ENCODE assay signal across 19 cellular contexts in the genomic region with DNA sequence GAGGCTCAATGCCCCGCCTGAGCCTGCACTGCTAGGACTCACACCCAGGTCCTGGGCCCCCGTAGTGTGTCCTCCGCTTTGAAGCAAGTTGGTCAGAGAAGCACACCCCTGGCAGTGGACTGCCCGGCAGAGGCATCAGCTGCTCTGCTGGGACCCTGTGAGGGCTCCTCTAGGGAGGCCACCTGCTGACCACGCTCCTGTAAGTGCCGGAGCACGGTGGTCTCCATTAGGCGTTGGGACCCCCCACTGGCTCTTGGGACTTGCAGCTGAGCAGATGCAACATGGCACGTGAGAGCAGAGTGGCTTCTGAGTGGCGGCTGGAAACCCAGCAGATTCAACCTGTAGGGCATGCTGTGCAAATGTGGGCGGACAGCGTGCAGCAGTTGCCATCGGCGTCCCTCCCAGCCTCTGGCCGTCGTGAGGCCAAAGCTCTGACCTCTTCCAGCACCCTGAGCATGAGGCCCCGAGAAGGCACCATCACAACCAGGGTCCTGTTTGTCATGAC. TPM values are rescaled to one million over a fixed set of nuclear protein-coding genes. Genes with fewer than 3 reads are reported as not detected.
DNase-seq lines count a peak whose midpoint lies in the region; ATAC-seq, FAIRE-seq and TF ChIP-seq lines count a peak whose summit lies in the region.
"Had no signal": no experiment of that assay in that cellular context is flagged by ENCODE, and none has a peak within 500 bp of the region (broad histone marks: within the 10 kb centered on the region; RNA-seq: fewer than 3 reads in every experiment).

No MANE protein-coding gene starts in this region.

- H4K8ac ChIP-seq in H1 (ENCODE audit: extremely low read depth, insufficient read depth, low read length), result no peak overlapping the region
- no peak overlapping the region for H4K8ac ChIP-seq in mesendoderm (ENCODE audit: low read depth, low read length)

- ATAC-seq in gastroesophageal sphincter, result no peak
- ATAC-seq: HCT116 had no signal

- no peak for TF ChIP-seq EP300 in H1 (IDR thresholded peaks at IDR 0.05; ENCODE audit: borderline replicate concordance in 1 of 2, low read depth in 2 of 2, low read length in 2 of 2)
- TF ChIP-seq EP300 in gastroesophageal sphincter (IDR thresholded peaks at IDR 0.05), result no peak

- H3K27me3 ChIP-seq in H1 (replicated peaks in 1 of 4; ENCODE audit: control insufficient read depth in 3 of 4, extremely low read depth in 1 of 4, insufficient read depth in 3 of 4, low read length in 3 of 4) (peaks cover 10 to 42% (median 30%) of the 10 kb centered on the region in 4 experiments), osteoblast (ENCODE audit: insufficient read depth, low read length) (peaks cover 40% of the 10 kb centered on the region), gastroesophageal sphincter (peaks cover 74% of the 10 kb centered on the region), mesendoderm (ENCODE audit: insufficient read depth, low read length, poor library complexity) (peaks cover 9% of the 10 kb centered on the region)

- H2BK5ac ChIP-seq in H1 (ENCODE audit: low read depth, low read length) (no peak overlapping the region), mesendoderm (ENCODE audit: low read length) (no peak overlapping the region)

- H3K36me3 ChIP-seq in H1 (ENCODE audit: control insufficient read depth in 2 of 4, insufficient read depth in 4 of 4, low read length in 3 of 4) (no peaks in the 10 kb centered on the region), osteoblast (ENCODE audit: insufficient read depth, low read length) (no peaks in the 10 kb centered on the region), gastroesophageal sphincter (no peaks in the 10 kb centered on the region), mesendoderm (ENCODE audit: control insufficient read depth, insufficient read depth, low read length) (no peaks in the 10 kb centered on the region)

- POLR2A ChIA-PET in H1 (lab: Charles Lee; ENCODE audit: partially characterized antibody), result interaction anchor here (1.4 kb wide), 1 partner anchor 12 kb away, joined by 3 read pairs; no protein-coding TSS in a partner anchor

- H2BK12ac ChIP-seq in H1 (ENCODE audit: low read depth, low read length), result no peak overlapping the region; the same call in 1 of the 2 replicates

- no peak overlapping the region for H4K91ac ChIP-seq in H1 (replicated peaks; ENCODE audit: insufficient read length, low read length)

- no peak overlapping the region for H2BK20ac ChIP-seq in H1 (ENCODE audit: low read length)

- H2AK5ac ChIP-seq in H1 (ENCODE audit: low read depth, low read length), result peak overlapping the region; percentile 24; the same call in 1 of the 2 replicates
- no peak overlapping the region for H2AK5ac ChIP-seq in mesendoderm (ENCODE audit: low read length)

- H3K23ac ChIP-seq in H1 (ENCODE audit: insufficient read length), result no peak overlapping the region
- no peak overlapping the region for H3K23ac ChIP-seq in mesendoderm (ENCODE audit: low read length)

- peaks cover 0 to 4% (median 1%) of the 10 kb centered on the region in 4 experiments; a peak in 6 of 7 replicates for H3K4me1 ChIP-seq in H1 (replicated peaks in 1 of 4; ENCODE audit: control insufficient read depth in 3 of 4, insufficient read depth in 4 of 4, low read length in 3 of 4)
- H3K4me1 ChIP-seq in osteoblast (ENCODE audit: insufficient read depth, low read length), result no peaks in the 10 kb centered on the region
- H3K4me1 ChIP-seq in gastroesophageal sphincter, result peaks cover 0 to 25% (median 10%) of the 10 kb centered on the region in 3 donors
- H3K4me1 ChIP-seq in mesendoderm (ENCODE audit: control insufficient read depth, low read depth, low read length), result no peaks in the 10 kb centered on the region

- H3K4me3 Mint-ChIP-seq in CD14-positive monocyte, result no peak overlapping the region

- H4K5ac ChIP-seq in H1 (ENCODE audit: insufficient read length, low read depth, low read length) (no peak overlapping the region), mesendoderm (ENCODE audit: low read length) (no peak overlapping the region)

- H3K79me1 ChIP-seq in H1 (ENCODE audit: low read depth, low read length) (peaks cover 2% of the 10 kb centered on the region; the same call in 1 of the 2 replicates), mesendoderm (ENCODE audit: low read length) (no peaks in the 10 kb centered on the region)

- no peak for FAIRE-seq in H1 (lab: Jason Lieb, UNC)
- FAIRE-seq: G401.6 had no signal

- peak overlapping the region in 1 of 7 donors; percentile 37 for H3K27ac Mint-ChIP-seq in CD14-positive monocyte

- no peak overlapping the region for H3K14ac ChIP-seq in H1 (ENCODE audit: insufficient read length)

- TF ChIP-seq POLR2A in H1 (IDR thresholded peaks at IDR 0.05; ENCODE audit: control extremely low read depth in 1 of 2, low read depth in 2 of 2, low read length in 2 of 2) (no peak), gastroesophageal sphincter (IDR thresholded peaks at IDR 0.05) (no peak)

- TF ChIP-seq CTCF in CD14-positive monocyte (IDR thresholded peaks at IDR 0.05) (no peak), H1 (IDR thresholded peaks at IDR 0.05; ENCODE audit: control extremely low read depth in 1 of 3, insufficient read depth in 1 of 3, low read depth in 1 of 3, low read length in 3 of 3) (no peak), osteoblast (IDR thresholded peaks at IDR 0.05; ENCODE audit: extremely low read depth, low read depth, low read length) (no peak), gastroesophageal sphincter (IDR thresholded peaks at IDR 0.05) (no peak)

- H3K23me2 ChIP-seq in H1 (ENCODE audit: low read depth, low read length), result peaks cover 15% of the 10 kb centered on the region

- no peak overlapping the region for H3K4me3 ChIP-seq in H1 (ENCODE audit: extremely low read depth in 1 of 4, insufficient read depth in 2 of 4, low read depth in 3 of 4, low read length in 4 of 4)
- no peak overlapping the region for H3K4me3 ChIP-seq in osteoblast (ENCODE audit: insufficient read depth, low read length)
- no peak overlapping the region for H3K4me3 ChIP-seq in gastroesophageal sphincter
- no peak overlapping the region for H3K4me3 ChIP-seq in mesendoderm (ENCODE audit: low read length)

- H3K27me3 Mint-ChIP-seq in CD14-positive monocyte (ENCODE audit: low read depth in 3 of 3), result peaks cover 32 to 54% (median 39%) of the 10 kb centered on the region in 3 donors

- no peak overlapping the region for H3K27ac ChIP-seq in H1 (ENCODE audit: low read depth, low read length)
- H3K27ac ChIP-seq in osteoblast (ENCODE audit: low read depth, low read length), result no peak overlapping the region
- no peak overlapping the region for H3K27ac ChIP-seq in gastroesophageal sphincter
- no peak overlapping the region for H3K27ac ChIP-seq in mesendoderm (ENCODE audit: low read depth, low read length)
- H3K27ac ChIP-seq: C4-2B had no signal

- CTCF ChIA-PET in H1 (lab: Charles Lee; ENCODE audit: partially characterized antibody), result interaction anchor here (1.0 to 12.0 kb wide), 10 partner anchors 9 to 92 kb away, joined by 3 to 99 read pairs (median 6); no protein-coding TSS in a partner anchor

- H2BK15ac ChIP-seq in H1 (ENCODE audit: low read length) (no peak overlapping the region; the same call in 1 of the 2 replicates), mesendoderm (replicated peaks; ENCODE audit: low read depth) (no peak overlapping the region)

- no peaks in the 10 kb centered on the region for H3K79me2 ChIP-seq in H1 (ENCODE audit: control insufficient read depth in 1 of 2, insufficient read depth in 2 of 2, low read length in 2 of 2)
- H3K79me2 ChIP-seq in osteoblast (ENCODE audit: insufficient read depth, low read length), result no peaks in the 10 kb centered on the region
- H3K79me2 ChIP-seq in mesendoderm (ENCODE audit: control insufficient read depth, insufficient read depth, low read length), result no peaks in the 10 kb centered on the region

- WGBS in H1 (ENCODE audit: extremely low coverage in 1 of 2, insufficient coverage in 1 of 2, insufficient read length in 1 of 2, insufficient replicate concordance in 2 of 2, low coverage in 1 of 2, low lambda C conversion rate in 2 of 2, missing lambda C conversion rate in 1 of 2), 2 experiments, result 85% methylated on average over 17 of the region's 17 CpGs; no CpG with 5 or more reads in 1 of the 2 experiments
- no CpG with 5 or more reads among the region's 17 CpGs for WGBS in gastroesophageal sphincter (ENCODE audit: low coverage in 1 of 2), 2 donors
- WGBS in mesendoderm (ENCODE audit: extremely low coverage, insufficient coverage, low lambda C conversion rate), result no CpG with 5 or more reads among the region's 17 CpGs

- peaks cover 0 to 5% (median 0%) of the 10 kb centered on the region in 7 donors for H3K9me3 Mint-ChIP-seq in CD14-positive monocyte

- H2AFZ ChIP-seq in H1 (ENCODE audit: low read length), result no peak overlapping the region
- no peak overlapping the region for H2AFZ ChIP-seq in osteoblast (ENCODE audit: low read length)

- H3K4ac ChIP-seq in H1 (replicated peaks; ENCODE audit: insufficient read length, low read depth, low read length) (no peak overlapping the region), mesendoderm (ENCODE audit: low read depth, low read length) (no peak overlapping the region)

- H3K9ac ChIP-seq in H1 (replicated peaks in 1 of 4; ENCODE audit: extremely low read depth in 1 of 4, low read depth in 3 of 4, low read length in 3 of 4), result no peak overlapping the region
- H3K9ac ChIP-seq in mesendoderm (ENCODE audit: low read length), result no peak overlapping the region

- H3K18ac ChIP-seq in H1 (ENCODE audit: extremely low read depth, low read length), result no peak overlapping the region; the same call in 1 of the 2 replicates
- no peak overlapping the region for H3K18ac ChIP-seq in mesendoderm (ENCODE audit: low read length)

- no peak overlapping the region; a peak in 1 of 4 replicates for H3K4me2 ChIP-seq in H1 (ENCODE audit: insufficient read depth in 1 of 2, low read depth in 2 of 2, low read length in 2 of 2)
- no peak overlapping the region for H3K4me2 ChIP-seq in osteoblast (ENCODE audit: insufficient read depth, low read length)
- H3K4me2 ChIP-seq in mesendoderm (ENCODE audit: low read length), result no peak overlapping the region

- no peak overlapping the region for H3K56ac ChIP-seq in H1 (replicated peaks; ENCODE audit: insufficient read length, low read depth, low read length)
- H3K56ac ChIP-seq in mesendoderm (ENCODE audit: low read length), result no peak overlapping the region

- H4K20me1 ChIP-seq in H1 (replicated peaks in 1 of 2; ENCODE audit: control insufficient read depth in 1 of 2, insufficient read depth in 2 of 2, low read length in 2 of 2) (peaks cover 0 to 6% of the 10 kb centered on the region in 2 experiments), osteoblast (ENCODE audit: insufficient read depth, low read length) (no peaks in the 10 kb centered on the region)

- intact Hi-C loops in CD14-positive monocyte (cut with micrococcal nuclease), result no loop called here

- H3K9me3 ChIP-seq in H1 (ENCODE audit: insufficient read depth in 2 of 2, low read depth in 1 of 2, low read length in 1 of 2) (no peaks in the 10 kb centered on the region), osteoblast (ENCODE audit: low read depth, low read length) (no peaks in the 10 kb centered on the region), gastroesophageal sphincter (no peaks in the 10 kb centered on the region)

- no peaks in the 10 kb centered on the region for H3K4me1 Mint-ChIP-seq in CD14-positive monocyte

- DNase-seq in 8988T (peak; percentile 31), CD14-positive monocyte (ENCODE audit: low spot score) (peak; percentile 38), H1 (ENCODE audit: low read depth in 1 of 2, low spot score in 2 of 2) (no peak), osteoblast (ENCODE audit: insufficient read length, low spot score, missing footprints) (peak; percentile 34), HT-29 (ENCODE audit: low spot score) (no peak), mesendoderm (no peak)
- no peak for DNase-seq in effector CD4-positive, alpha-beta T cell
- DNase-seq: AML-193; NCI-H1105 treated with DMSO at 0.1 percent for 48 hours; NCI-H1694 treated with DMSO at 0.1 percent for 48 hours; NCI-H2107; NCI-H510A; NCI-H748 treated with DMSO at 0.1 percent for 48 hours; NK-92 treated with Interleukin-12 subunit alpha and Interleukin-12 subunit beta, amount 100 ng/mL, for 24 hours; SIG-M5 had no signal

- H3K36me3 Mint-ChIP-seq in CD14-positive monocyte, result no peaks in the 10 kb centered on the region

- TF ChIP-seq RAD21 in H1 (IDR thresholded peaks at IDR 0.05 in 1 of 2, conservative IDR thresholded peaks at IDR 0.05 in 1 of 2; ENCODE audit: low read depth in 2 of 2, low read length in 2 of 2), result no peak

- no peak overlapping the region for H2BK120ac ChIP-seq in H1 (replicated peaks; ENCODE audit: low read depth, low read length)
- H2BK120ac ChIP-seq in mesendoderm (ENCODE audit: low read depth, low read length), result no peak overlapping the region

RNA-seq across cellular contexts. Expression of a gene that starts 16.9 kb away (rescaled TPM):
- polyA plus RNA-seq in CD14-positive monocyte (not detected), H1 (2011; rRNA removed) (not detected in 2 replicates)
- not detected in 2 replicates for total RNA-seq in H1 (2021; fragmentation: NEBNext Ultra II Directional; extraction: Animal tissue kit (Norgen Biotek cat#: 25700))
- polyA plus RNA-seq in H1 (2011; cell fraction: cytosol; rRNA removed), result not detected
- not detected for polyA plus RNA-seq in H1 (2011; cell fraction: nucleus; rRNA removed)
- not detected in 4 replicates for polyA plus RNA-seq in H1 (2012, experiment 1 of 2)
- not detected for polyA plus RNA-seq in H1 (2012, experiment 2 of 2)
- not detected for polyA plus RNA-seq in H1 (2013, experiment 1 of 2)
- polyA plus RNA-seq in H1 (2013, experiment 2 of 2), result not detected
- polyA minus RNA-seq in H1 (2011; rRNA and poly(A)+ RNA removed), result not detected in 2 replicates
- not detected for polyA minus RNA-seq in H1 (2011; cell fraction: cytosol; rRNA and poly(A)+ RNA removed)
- polyA minus RNA-seq in H1 (2011; cell fraction: nucleus; rRNA and poly(A)+ RNA removed), result not detected
- total RNA-seq in osteoblast (not detected in 2 replicates), gastroesophageal sphincter (not detected)
- total RNA-seq in HT-29 (2014; rRNA removed; shearing (Covaris generic)), result not detected in 2 replicates
- not detected for polyA plus RNA-seq in mesendoderm (2013, experiment 1 of 2)
- polyA plus RNA-seq in mesendoderm (2013, experiment 2 of 2), result not detected

RNA-seq across cellular contexts. Expression of a gene that starts 30.5 kb away (rescaled TPM):
- polyA plus RNA-seq in CD14-positive monocyte (not detected), H1 (2011; rRNA removed) (not detected in 2 replicates)
- total RNA-seq in H1 (2021; fragmentation: NEBNext Ultra II Directional; extraction: Animal tissue kit (Norgen Biotek cat#: 25700)), result not detected in 2 replicates
- polyA plus RNA-seq in H1 (2011; cell fraction: cytosol; rRNA removed), result not detected
- polyA plus RNA-seq in H1 (2011; cell fraction: nucleus; rRNA removed), result not detected
- not detected in 4 replicates for polyA plus RNA-seq in H1 (2012, experiment 1 of 2)
- polyA plus RNA-seq in H1 (2012, experiment 2 of 2), result not detected
- 0.04 TPM for polyA plus RNA-seq in H1 (2013, experiment 1 of 2)
- polyA plus RNA-seq in H1 (2013, experiment 2 of 2), result not detected
- not detected in 2 replicates for polyA minus RNA-seq in H1 (2011; rRNA and poly(A)+ RNA removed)
- polyA minus RNA-seq in H1 (2011; cell fraction: cytosol; rRNA and poly(A)+ RNA removed), result not detected
- polyA minus RNA-seq in H1 (2011; cell fraction: nucleus; rRNA and poly(A)+ RNA removed), result not detected
- total RNA-seq in osteoblast (under 0.01 TPM in 1 of 2 replicates, not detected in the other), gastroesophageal sphincter (not detected)
- total RNA-seq in HT-29 (2014; rRNA removed; shearing (Covaris generic)), result 0.36 TPM in 1 of 2 replicates, not detected in the other
- not detected for polyA plus RNA-seq in mesendoderm (2013, experiment 1 of 2)
- polyA plus RNA-seq in mesendoderm (2013, experiment 2 of 2), result 0.03 TPM

RNA-seq across cellular contexts. Expression of a gene that starts 36.6 kb away (rescaled TPM):
- 1 to 10 TPM; 3.1 to 6.8 TPM for polyA plus RNA-seq in CD14-positive monocyte
- total RNA-seq in H1 (2021; fragmentation: NEBNext Ultra II Directional; extraction: Animal tissue kit (Norgen Biotek cat#: 25700)), result 7.9 and 9.9 TPM in 2 replicates
- polyA plus RNA-seq in H1 (2011; rRNA removed), result 3.4 and 6.0 TPM in 2 replicates
- polyA plus RNA-seq in H1 (2011; cell fraction: cytosol; rRNA removed), result 5.8 TPM
- polyA plus RNA-seq in H1 (2011; cell fraction: nucleus; rRNA removed), result 19.5 TPM
- 3.8 to 7.3 TPM (median 6.6 TPM) in 4 replicates for polyA plus RNA-seq in H1 (2012, experiment 1 of 2)
- polyA plus RNA-seq in H1 (2012, experiment 2 of 2), result 4.9 TPM
- 3.3 TPM for polyA plus RNA-seq in H1 (2013, experiment 1 of 2)
- polyA plus RNA-seq in H1 (2013, experiment 2 of 2), result 2.9 TPM
- 4.3 and 5.5 TPM in 2 replicates for polyA minus RNA-seq in H1 (2011; rRNA and poly(A)+ RNA removed)
- polyA minus RNA-seq in H1 (2011; cell fraction: cytosol; rRNA and poly(A)+ RNA removed), result 9.7 TPM
- polyA minus RNA-seq in H1 (2011; cell fraction: nucleus; rRNA and poly(A)+ RNA removed), result 13.0 TPM
- total RNA-seq in osteoblast, result 46.0 and 49.9 TPM in 2 replicates
- total RNA-seq in HT-29 (2014; rRNA removed; shearing (Covaris generic)), result 93.1 and 106 TPM in 2 replicates
- total RNA-seq in gastroesophageal sphincter, result 10 to 100 TPM; 39.9 to 94.0 (median 66.4) TPM
- polyA plus RNA-seq in mesendoderm (2013, experiment 1 of 2), result 1.7 TPM
- polyA plus RNA-seq in mesendoderm (2013, experiment 2 of 2), result 1.4 TPM

Comparison
In these comparisons a context has a peak if more than half of its experiments do, and no peak if none do; other contexts are left out.
1. DNase-seq: peak in 8988T (single experiment), CD14-positive monocyte (single experiment) and osteoblast (single experiment); none in H1 (0 of 2), HT-29 (single experiment), mesendoderm (single experiment) and effector CD4-positive, alpha-beta T cell (single experiment).